1 cellular context compared by ENCODE assay signal in the genomic region with DNA sequence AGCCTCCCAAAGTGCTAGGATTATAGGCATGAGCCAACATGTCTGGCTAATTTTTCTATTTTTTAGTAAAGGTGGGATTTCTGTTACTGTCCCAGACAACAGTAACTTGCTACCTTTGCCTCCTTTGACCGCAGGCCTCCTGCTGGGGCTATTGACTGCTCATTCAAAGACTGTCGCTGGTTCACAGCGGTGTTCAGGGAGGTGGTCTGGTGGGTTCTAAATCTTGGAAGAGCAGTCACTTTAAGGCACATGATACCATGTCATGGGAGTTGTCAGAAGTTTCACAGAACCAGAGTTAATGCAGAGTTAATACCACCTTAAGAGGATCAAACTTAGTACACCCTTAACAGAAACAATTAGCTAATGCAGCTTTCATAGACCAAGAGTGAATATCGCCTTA.
TF ChIP-seq lines count a peak whose summit lies in the region.

No MANE protein-coding gene starts in this region.

TF ChIP-seq in GM12878, 131 proteins besides CTCF, POLR2A, EP300 and RAD21:
- TF ChIP-seq BMI1 (IDR thresholded peaks at IDR 0.05; ENCODE audit: borderline replicate concordance) (no peak), ZNF384 (IDR thresholded peaks at IDR 0.05; ENCODE audit: borderline replicate concordance, low read depth, low read length) (no peak)
